In genomic region chr14:24349742-24350141, GRCh38 we compare ENCODE assay signal across 28 cellular contexts. TPM values are rescaled to one million over a fixed set of nuclear protein-coding genes. Genes with fewer than 3 reads are reported as not detected.
"Had no signal": no experiment of that assay in that cellular context is flagged by ENCODE, and none has a peak within 500 bp of the region (broad histone marks: within the 10 kb centered on the region; RNA-seq: fewer than 3 reads in every experiment).

No MANE protein-coding gene starts in this region.

- DNase-seq: colonic mucosa; cortex of kidney; dermis blood vessel endothelial cell; dorsolateral prefrontal cortex; effector CD4-positive, alpha-beta T cell; effector CD8-positive, alpha-beta T cell; effector memory CD4-positive, alpha-beta T cell; effector memory CD8-positive, alpha-beta T cell; endodermal cell; erythroblast; esophagus squamous epithelium; foreskin fibroblast; foreskin keratinocyte; foreskin melanocyte; gastrocnemius medialis; glutamatergic neuron; head of caudate nucleus; heart left ventricle; heart right ventricle had no signal

- H3K27ac ChIP-seq: colonic mucosa, coronary artery, dorsolateral prefrontal cortex, epithelial cell of prostate, esophagus muscularis mucosa, esophagus squamous epithelium, foreskin keratinocyte, gastrocnemius medialis, gastroesophageal sphincter, heart left ventricle, heart right ventricle had no signal

- H3K4me1 ChIP-seq: colonic mucosa, foreskin keratinocyte, gastrocnemius medialis had no signal

- ATAC-seq: effector memory CD8-positive, alpha-beta T cell; esophagus mucosa; foreskin keratinocyte; gastrocnemius medialis; gastroesophageal sphincter; heart left ventricle; heart right ventricle had no signal

- H3K36me3 ChIP-seq: colonic mucosa, esophagus muscularis mucosa, esophagus squamous epithelium, gastrocnemius medialis, gastroesophageal sphincter, heart left ventricle, heart right ventricle had no signal

- H3K4me3 ChIP-seq: colonic mucosa, coronary artery, dorsolateral prefrontal cortex, esophagus muscularis mucosa, esophagus squamous epithelium, gastrocnemius medialis, gastroesophageal sphincter, heart left ventricle, heart right ventricle had no signal

- H3K9me3 ChIP-seq: colonic mucosa, esophagus muscularis mucosa, esophagus squamous epithelium, gastrocnemius medialis, gastroesophageal sphincter, heart left ventricle, heart right ventricle had no signal

- H3K27me3 ChIP-seq: colonic mucosa had no signal

- FAIRE-seq: colon, endometrium, endothelial cell of umbilical vein, frontal cortex had no signal

RNA-seq across cellular contexts. Expression of gene RIPK3, which starts 10.0 kb away (rescaled TPM):
- total RNA-seq: endodermal cell had no signal

RNA-seq across cellular contexts. Expression of gene ADCY4, which starts 14.9 kb away (rescaled TPM):
- total RNA-seq: endodermal cell had no signal
